Comparison of ENCODE assay signal across 8 cellular contexts in the genomic region with DNA sequence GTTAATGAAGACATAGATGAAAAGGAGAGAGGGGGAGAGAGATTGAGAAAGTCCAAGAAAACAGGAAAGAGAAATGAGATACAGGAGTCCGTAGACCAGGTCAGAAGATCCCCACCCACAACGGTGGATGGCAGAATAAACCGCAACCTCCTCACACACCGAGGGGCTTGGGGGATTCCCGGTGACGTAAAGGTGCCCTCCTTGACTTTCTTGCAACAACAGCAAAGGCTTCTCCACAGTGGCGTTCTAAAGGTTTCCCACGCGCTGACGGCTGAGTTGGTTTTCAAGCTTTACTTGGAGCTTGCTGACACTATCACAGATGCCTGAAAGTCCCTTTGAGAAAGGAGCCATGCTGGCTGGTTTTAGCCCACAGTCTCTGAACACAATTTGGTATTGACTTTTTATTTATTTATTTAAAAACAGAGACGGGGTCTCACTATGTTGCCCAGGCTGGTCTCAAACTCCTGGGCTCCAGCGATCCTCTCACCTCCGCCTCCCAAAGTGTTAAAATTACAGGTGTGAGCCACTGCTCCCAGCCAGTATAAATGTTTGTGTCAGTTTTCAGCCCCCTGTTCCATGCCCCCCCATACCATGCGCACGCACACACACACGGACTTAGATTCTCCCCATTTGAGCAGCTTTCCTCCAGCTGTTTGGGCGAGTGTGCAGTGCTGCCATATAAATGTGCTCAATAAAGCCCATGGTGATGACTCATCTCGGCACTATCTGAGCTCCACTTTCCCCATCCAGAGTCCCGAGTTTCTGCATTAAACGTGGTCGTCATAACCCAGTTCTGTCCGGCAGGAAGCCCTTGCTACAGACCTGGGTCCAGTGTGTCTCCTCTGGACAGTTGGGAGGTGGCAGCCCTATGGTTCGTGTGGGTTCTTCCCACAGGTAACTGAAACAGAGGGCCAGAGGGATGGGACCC. TPM values are rescaled to one million over a fixed set of nuclear protein-coding genes. Genes with fewer than 3 reads are reported as not detected.
DNase-seq lines count a peak whose midpoint lies in the region; ATAC-seq and TF ChIP-seq lines count a peak whose summit lies in the region.

No MANE protein-coding gene starts in this region.

- peak overlapping the region in 1 of 2 donors; percentile 14 for H3K27ac Mint-ChIP-seq in activated naive CD4-positive, alpha-beta T cell treated with anti-CD3 and anti-CD28 coated beads, Interleukin-2, amount 50 U/mL, for 72 hours

- peak in 1 of 2 donors; percentile 58 for DNase-seq in activated naive CD4-positive, alpha-beta T cell treated with anti-CD3 and anti-CD28 coated beads, Interleukin-2, amount 50 U/mL, for 72 hours (ENCODE audit: low spot score in 2 of 2)
- DNase-seq in activated naive CD4-positive, alpha-beta T cell treated with anti-CD3 and anti-CD28 coated beads, Interleukin-2, amount 50 U/mL, for 16 hours: no peak
- DNase-seq in MM.1S (peak; percentile 88), choroid plexus epithelial cell (ENCODE audit: low read depth) (peak; percentile 45), DMS79 treated with DMSO at 0.1 percent for 48 hours (lab: John Stamatoyannopoulos, UW) (no peak), NCI-H524 (lab: John Stamatoyannopoulos, UW) (no peak), aorta (no peak)
- peak; percentile 66 for DNase-seq in stimulated activated CD8-positive, alpha-beta memory T cell treated with anti-CD3 and anti-CD28 coated beads, Interleukin-4, amount 100 ng/mL, for 24 hours (ENCODE audit: low read depth)

- peak overlapping the region; percentile 89 for H3K9ac ChIP-seq in MM.1S (ENCODE audit: low read length)

- H3K27ac ChIP-seq in MM.1S (ENCODE audit: low read length) (peak overlapping the region; percentile 96), aorta (ENCODE audit: low read depth in 1 of 2, low read length in 2 of 2) (no peak overlapping the region)

- peak; percentile 13 to 63 for ATAC-seq in activated naive CD4-positive, alpha-beta T cell treated with anti-CD3 and anti-CD28 coated beads, Interleukin-2, amount 50 U/mL, for 72 hours
- ATAC-seq in aorta (ENCODE audit: low FRiP score): no peak

- no peaks in the 10 kb centered on the region for H3K9me3 ChIP-seq in MM.1S (replicated peaks; ENCODE audit: insufficient read depth, low read length)
- H3K9me3 ChIP-seq in aorta (ENCODE audit: control insufficient read depth, low read length): no peaks in the 10 kb centered on the region

- H3K4me1 ChIP-seq in MM.1S (ENCODE audit: low read length) (peaks cover 36% of the 10 kb centered on the region), aorta (ENCODE audit: control insufficient read depth in 1 of 2, insufficient read depth in 2 of 2, low read length in 2 of 2) (peaks cover 0 to 2% of the 10 kb centered on the region in 2 donors)

- WGBS in aorta, 2 donors: 89 to 91% methylated on average over 23 of the region's 23 CpGs

- H3K9me2 ChIP-seq in MM.1S (replicated peaks; ENCODE audit: insufficient read depth, low read length): no peaks in the 10 kb centered on the region

- peaks cover 0 to 6% of the 10 kb centered on the region in 2 donors for H3K36me3 Mint-ChIP-seq in activated naive CD4-positive, alpha-beta T cell treated with anti-CD3 and anti-CD28 coated beads, Interleukin-2, amount 50 U/mL, for 72 hours

- TF ChIP-seq CTCF in MM.1S (IDR thresholded peaks at IDR 0.05; ENCODE audit: low read length): no peak
- TF ChIP-seq CTCF in choroid plexus epithelial cell (conservative IDR thresholded peaks at IDR 0.05; ENCODE audit: low read depth, low read length): no peak

- peak overlapping the region; percentile 61; the same call in 1 of the 2 replicates for H3K4me3 ChIP-seq in MM.1S (ENCODE audit: low read length)
- no peak overlapping the region for H3K4me3 ChIP-seq in choroid plexus epithelial cell (ENCODE audit: low read depth, low read length)
- no peak overlapping the region for H3K4me3 ChIP-seq in aorta (ENCODE audit: low read length in 2 of 2)

- 0 out of 2 replicates have a peak overlapping the region, but pooled peaks have one; percentile 2 for H2AFZ ChIP-seq in MM.1S (ENCODE audit: low read length)

- peaks cover 44% of the 10 kb centered on the region for H3F3A ChIP-seq in MM.1S (ENCODE audit: insufficient read depth, low read length)

- intact Hi-C loops in aorta (cut with DNase I): no loop called here

- no peaks in the 10 kb centered on the region for H4K20me1 ChIP-seq in MM.1S (ENCODE audit: insufficient read depth, low read length)

- peaks cover 8% of the 10 kb centered on the region; the same call in 1 of the 2 replicates for H3K79me2 ChIP-seq in MM.1S (ENCODE audit: low read length)

- peak overlapping the region; percentile 90 for H3K4me2 ChIP-seq in MM.1S (ENCODE audit: low read depth, low read length)

- H3K36me3 ChIP-seq in MM.1S (replicated peaks; ENCODE audit: insufficient read depth, low read length): no peaks in the 10 kb centered on the region
- no peaks in the 10 kb centered on the region for H3K36me3 ChIP-seq in aorta (ENCODE audit: control insufficient read depth in 1 of 2, insufficient read depth in 2 of 2, low read length in 1 of 2)

- H3K9me3 Mint-ChIP-seq in activated naive CD4-positive, alpha-beta T cell treated with anti-CD3 and anti-CD28 coated beads, Interleukin-2, amount 50 U/mL, for 72 hours: no peaks in the 10 kb centered on the region

- no peaks in the 10 kb centered on the region for H3K27me3 ChIP-seq in MM.1S (replicated peaks; ENCODE audit: insufficient read depth, low read length)
- no peaks in the 10 kb centered on the region for H3K27me3 ChIP-seq in aorta (ENCODE audit: control insufficient read depth in 1 of 2, insufficient read depth in 2 of 2, low read length in 1 of 2)

RNA-seq across cellular contexts. Expression of a gene that starts 33.0 kb away (rescaled TPM):
- total RNA-seq in activated naive CD4-positive, alpha-beta T cell treated with anti-CD3 and anti-CD28 coated beads, Interleukin-2, amount 50 U/mL, for 72 hours: 100 to 1,000 TPM in 1 of 2 donors, 10 to 100 TPM in 1; 53.4 to 103 TPM
- total RNA-seq in aorta: 10 to 100 TPM; 79.2 to 99.8 TPM
- 10 to 100 TPM; 17.2 to 19.2 TPM for polyA plus RNA-seq in aorta

Comparison
In these comparisons a context has a peak if more than half of its experiments do, and no peak if none do; other contexts are left out.
1. DNase-seq: peak in MM.1S (single experiment), choroid plexus epithelial cell (single experiment) and stimulated activated CD8-positive, alpha-beta memory T cell treated with anti-CD3 and anti-CD28 coated beads, Interleukin-4, amount 100 ng/mL, for 24 hours (single experiment); none in activated naive CD4-positive, alpha-beta T cell treated with anti-CD3 and anti-CD28 coated beads, Interleukin-2, amount 50 U/mL, for 16 hours (single experiment), DMS79 treated with DMSO at 0.1 percent for 48 hours (single experiment), NCI-H524 (0 of 2) and aorta (0 of 2).